ENCODE assay signal across 8 cellular contexts in the genomic region with DNA sequence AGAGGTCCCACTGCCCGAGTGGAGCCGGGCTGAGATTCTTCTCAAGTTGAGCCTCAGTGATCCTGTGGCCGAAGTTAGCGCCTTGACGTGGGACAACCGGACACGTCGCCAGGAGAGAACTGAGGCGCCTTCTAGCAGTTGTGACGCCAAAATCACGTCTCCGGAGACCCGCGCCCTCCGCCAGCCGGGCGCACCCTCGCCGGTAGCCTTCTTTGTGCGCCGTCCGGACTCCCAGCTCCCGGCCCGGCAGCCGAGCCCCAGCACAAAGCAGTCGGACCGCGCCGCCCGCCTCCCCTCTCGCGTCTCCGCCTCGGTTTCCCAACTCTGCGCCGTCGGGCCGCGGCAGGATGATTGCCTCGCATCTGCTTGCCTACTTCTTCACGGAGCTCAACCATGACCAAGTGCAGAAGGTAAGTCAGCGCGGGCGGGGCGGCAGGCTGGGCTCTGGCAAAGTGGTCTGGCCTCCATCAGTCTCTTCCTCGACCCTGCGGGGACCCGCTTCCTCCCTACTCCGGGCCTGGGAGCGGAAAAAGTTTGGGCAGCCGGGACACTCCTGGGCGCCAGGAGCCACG. TPM values are rescaled to one million over a fixed set of nuclear protein-coding genes. Genes with fewer than 3 reads are reported as not detected.
DNase-seq lines count a peak whose midpoint lies in the region; ATAC-seq, FAIRE-seq and TF ChIP-seq lines count a peak whose summit lies in the region.
"Not testable (repeated sequence)": the region's sequence is repeated elsewhere in the genome, so short reads cannot be mapped to it uniquely, and the experiment has no call there.

No MANE protein-coding gene starts in this region.

- TF ChIP-seq CTCF in MM.1S (IDR thresholded peaks at IDR 0.05; ENCODE audit: low read length); breast epithelium (IDR thresholded peaks at IDR 0.05); hepatocyte (IDR thresholded peaks at IDR 0.05; ENCODE audit: poor library complexity); pancreas (IDR thresholded peaks at IDR 0.05); upper lobe of left lung (IDR thresholded peaks at IDR 0.05): not testable (repeated sequence)

- not testable (repeated sequence) for TF ChIP-seq POLR2A in breast epithelium (IDR thresholded peaks at IDR 0.05); upper lobe of left lung (IDR thresholded peaks at IDR 0.05)

- peak; percentile 14 for DNase-seq in MM.1S
- DNase-seq in activated CD4-positive, alpha-beta T cell treated with anti-CD3 and anti-CD28 coated beads for 4 hours = peak; percentile 37 to 38
- DNase-seq in breast epithelium (ENCODE audit: low spot score in 2 of 2) = not testable (repeated sequence)
- peak; percentile 34 for DNase-seq in hepatocyte (ENCODE audit: low spot score)
- peak in 2 of 6 donors; percentile 39 to 86 for DNase-seq in pancreas
- DNase-seq in upper lobe of left lung = peak in 1 of 2 donors; percentile 91

- H2AFZ ChIP-seq in MM.1S (ENCODE audit: low read length) = peak overlapping the region; percentile 90
- peak overlapping the region; percentile 23 for H2AFZ ChIP-seq in hepatocyte

- ATAC-seq in GM18870 (IDR thresholded peaks at IDR 0.05; ENCODE audit: unreplicated experiment) (peak; percentile 9), HG02763 (IDR thresholded peaks at IDR 0.05; ENCODE audit: unreplicated experiment) (peak; percentile 7), pancreas (peak; percentile 13 to 23 (median 18)), upper lobe of left lung (ENCODE audit: low FRiP score in 2 of 2) (peak in 1 of 2 donors; percentile 25)

- peak overlapping the region; percentile 96 for H3K4me3 ChIP-seq in MM.1S (ENCODE audit: low read length)
- peak overlapping the region; percentile 61 to 92 (median 67) for H3K4me3 ChIP-seq in breast epithelium
- peak overlapping the region; percentile 98 for H3K4me3 ChIP-seq in hepatocyte
- H3K4me3 ChIP-seq in pancreas = peak overlapping the region; percentile 57 to 75 (median 64)
- peak overlapping the region; percentile 57 to 82 (median 64) for H3K4me3 ChIP-seq in upper lobe of left lung

- under 1% methylated on average over 49 of the region's 53 CpGs for WGBS in hepatocyte (ENCODE audit: low lambda C conversion rate, missing lambda C conversion rate)
- 1% methylated on average over 35 to 53 of the region's 53 CpGs for WGBS in pancreas, 2 donors
- 0 to 1% methylated on average over 20 to 23 of the region's 53 CpGs for WGBS in upper lobe of left lung, 2 donors

- H3K9me3 ChIP-seq in MM.1S (replicated peaks; ENCODE audit: insufficient read depth, low read length); breast epithelium; hepatocyte (ENCODE audit: low read depth); pancreas; upper lobe of left lung: not testable (repeated sequence)

- TF ChIP-seq EP300 in upper lobe of left lung (IDR thresholded peaks at IDR 0.05) = not testable (repeated sequence)

- H3K4me1 ChIP-seq in MM.1S (ENCODE audit: low read length) (peaks cover 17% of the 10 kb centered on the region), hepatocyte (ENCODE audit: insufficient read depth) (peaks cover 11% of the 10 kb centered on the region), pancreas (peaks cover 0 to 12% (median 7%) of the 10 kb centered on the region in 3 donors), upper lobe of left lung (peaks cover 23 to 45% (median 34%) of the 10 kb centered on the region in 4 donors)
- not testable (repeated sequence) for H3K4me1 ChIP-seq in breast epithelium

- H3F3A ChIP-seq in MM.1S (ENCODE audit: insufficient read depth, low read length) = peaks cover 14% of the 10 kb centered on the region

- H4K20me1 ChIP-seq in MM.1S (ENCODE audit: insufficient read depth, low read length); hepatocyte (ENCODE audit: insufficient read depth, poor library complexity, severe bottlenecking): not testable (repeated sequence)

- peak overlapping the region; percentile 88 for H3K9ac ChIP-seq in MM.1S (ENCODE audit: low read length)

- H3K27ac ChIP-seq in MM.1S (ENCODE audit: low read length) = peak overlapping the region; percentile 64
- H3K27ac ChIP-seq in breast epithelium = peak overlapping the region; percentile 67 to 71
- peak overlapping the region; percentile 92 for H3K27ac ChIP-seq in hepatocyte
- peak overlapping the region in 2 of 4 donors; percentile 46 to 70 for H3K27ac ChIP-seq in pancreas
- H3K27ac ChIP-seq in upper lobe of left lung = peak overlapping the region; percentile 73 to 93 (median 86)

- H3K4me2 ChIP-seq in MM.1S (ENCODE audit: low read depth, low read length) = peak overlapping the region; percentile 89
- peak overlapping the region; percentile 97 for H3K4me2 ChIP-seq in hepatocyte

- intact Hi-C loops in breast epithelium (cut with DNase I; ENCODE audit: low total_unique reads); pancreas (cut with DNase I): not testable (repeated sequence)

- H3K27me3 ChIP-seq in MM.1S (replicated peaks; ENCODE audit: insufficient read depth, low read length); breast epithelium; hepatocyte; pancreas; upper lobe of left lung: not testable (repeated sequence)

- FAIRE-seq in pancreas (lab: Jason Lieb, UNC) = not testable (repeated sequence)

- H3K36me3 ChIP-seq in MM.1S (replicated peaks; ENCODE audit: insufficient read depth, low read length); breast epithelium; hepatocyte (replicated peaks; ENCODE audit: insufficient read depth, low read depth); pancreas; upper lobe of left lung: not testable (repeated sequence)

- H3K79me2 ChIP-seq in MM.1S (ENCODE audit: low read length) (peaks cover 51% of the 10 kb centered on the region), hepatocyte (peaks cover 27% of the 10 kb centered on the region)

- not testable (repeated sequence) for H3K9me2 ChIP-seq in MM.1S (replicated peaks; ENCODE audit: insufficient read depth, low read length); hepatocyte (replicated peaks; ENCODE audit: insufficient read depth)

RNA-seq across cellular contexts. Expression of gene HK2, which starts 0.4 kb away (rescaled TPM):
- total RNA-seq in breast epithelium = 10 to 100 TPM in 2 of 3 donors, 1 to 10 TPM in 1; 9.8 to 39.2 (median 19.9) TPM
- 25.6 and 37.3 TPM in 2 replicates for total RNA-seq in hepatocyte
- polyA plus RNA-seq in hepatocyte = 21.1 and 25.4 TPM in 2 replicates
- total RNA-seq in pancreas = 1 to 10 TPM in 5 of 6 donors, under 1 TPM in 1; 0.56 to 8.6 (median 4.4) TPM
- polyA plus RNA-seq in pancreas = 1 to 10 TPM in 1 of 2 donors, under 1 TPM in 1; 0.47 to 1.9 TPM
- total RNA-seq in upper lobe of left lung = 10 to 100 TPM; 29.0 to 98.8 (median 39.7) TPM
